19 cellular contexts compared by ENCODE assay signal in the genomic region with DNA sequence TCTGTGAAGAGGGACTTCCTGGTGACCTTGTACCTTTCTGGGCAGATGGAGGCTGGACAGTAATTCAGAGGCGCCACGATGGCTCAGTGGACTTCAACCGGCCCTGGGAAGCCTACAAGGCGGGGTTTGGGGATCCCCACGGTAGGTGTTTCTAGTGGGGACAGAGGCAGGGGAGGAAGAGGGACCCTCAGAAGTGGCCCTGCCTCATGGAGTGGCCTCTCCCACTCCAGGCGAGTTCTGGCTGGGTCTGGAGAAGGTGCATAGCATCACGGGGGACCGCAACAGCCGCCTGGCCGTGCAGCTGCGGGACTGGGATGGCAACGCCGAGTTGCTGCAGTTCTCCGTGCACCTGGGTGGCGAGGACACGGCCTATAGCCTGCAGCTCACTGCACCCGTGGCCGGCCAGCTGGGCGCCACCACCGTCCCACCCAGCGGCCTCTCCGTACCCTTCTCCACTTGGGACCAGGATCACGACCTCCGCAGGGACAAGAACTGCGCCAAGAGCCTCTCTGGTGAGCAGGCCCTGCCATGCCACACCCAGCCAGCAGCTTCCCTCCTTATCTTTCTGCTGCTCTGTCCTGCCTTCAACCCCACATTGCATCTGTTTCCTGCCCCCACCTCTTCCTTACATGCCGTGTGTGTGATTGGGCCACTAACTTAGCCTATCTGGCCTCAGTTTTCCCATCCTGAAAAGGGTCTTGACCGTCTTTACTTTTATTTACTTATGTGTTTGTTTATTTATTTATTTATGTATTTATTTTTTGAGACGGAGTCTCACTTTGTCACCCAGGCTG. TPM values are rescaled to one million over a fixed set of nuclear protein-coding genes. Genes with fewer than 3 reads are reported as not detected.
DNase-seq lines count a peak whose midpoint lies in the region; ATAC-seq and TF ChIP-seq lines count a peak whose summit lies in the region.
"Had no signal": no experiment of that assay in that cellular context is flagged by ENCODE, and none has a peak within 500 bp of the region (broad histone marks: within the 10 kb centered on the region; RNA-seq: fewer than 3 reads in every experiment).

No MANE protein-coding gene starts in this region.

- CTCF ChIA-PET in CD4-positive, alpha-beta memory T cell (lab: Charles Lee; ENCODE audit: partially characterized antibody), result interaction anchor here (2.2 kb wide), 1 partner anchor 17 kb away, joined by 12 read pairs; no protein-coding TSS in a partner anchor

- POLR2A ChIA-PET in CD4-positive, alpha-beta memory T cell (lab: Charles Lee; ENCODE audit: partially characterized antibody), result no interaction called here

- H3K36me3 Mint-ChIP-seq in CD4-positive, alpha-beta memory T cell, result peaks cover 0 to under 1% of the 10 kb centered on the region in 2 donors
- H3K36me3 Mint-ChIP-seq: immature natural killer cell, T-cell had no signal

- peak overlapping the region; percentile 1 to 4 for H3K9ac ChIP-seq in colonic mucosa (ENCODE audit: low read depth in 2 of 2, low read length in 2 of 2)
- H3K9ac ChIP-seq in muscle layer of colon (ENCODE audit: low read length), result no peak overlapping the region

- peak overlapping the region; percentile 61 to 76 for H3K27ac Mint-ChIP-seq in stimulated activated naive CD8-positive, alpha-beta T cell treated with anti-CD3 and anti-CD28 coated beads, Interleukin-15, amount 100 ng/mL, for 72 hours
- peak overlapping the region in 1 of 7 donors; percentile 32 for H3K27ac Mint-ChIP-seq in CD4-positive, alpha-beta memory T cell
- H3K27ac Mint-ChIP-seq: immature natural killer cell; stimulated activated memory B cell treated with anti-CD40 and anti-IgM and Interleukin-4, amounts not matched to agents 10 μg/mL and 1 μg/mL and 100 μg/mL, for 72 hours; T-cell had no signal

- intact Hi-C loops in colonic mucosa (cut with DNase I), result no loop called here
- intact Hi-C loops in CD4-positive, alpha-beta memory T cell (cut with micrococcal nuclease), result no loop called here

- peaks cover 30% of the 10 kb centered on the region for H3K27me3 Mint-ChIP-seq in stimulated activated naive CD8-positive, alpha-beta T cell treated with anti-CD3 and anti-CD28 coated beads, Interleukin-15, amount 100 ng/mL, for 72 hours
- H3K27me3 Mint-ChIP-seq in CD4-positive, alpha-beta memory T cell, result peaks cover 12 to 13% of the 10 kb centered on the region in 2 donors

- no peak for DNase-seq in stimulated activated naive CD8-positive, alpha-beta T cell treated with anti-CD3 and anti-CD28 coated beads, Interleukin-15, amount 100 ng/mL, for 72 hours
- DNase-seq in stimulated activated naive CD8-positive, alpha-beta T cell treated with anti-CD3 and anti-CD28 coated beads, Interleukin-15, Interleukin-2, amounts not matched to agents 100 U/mL and 50 U/mL, for 24 hours, result no peak
- DNase-seq in colonic mucosa (no peak), NOMO-1 (lab: John Stamatoyannopoulos, UW; ENCODE audit: unreplicated experiment in 2 of 2) (no peak), GM20000 (ENCODE audit: low spot score) (no peak)
- no peak for DNase-seq in stimulated activated CD4-positive, alpha-beta T cell treated with anti-CD3 and anti-CD28 coated beads, Interleukin-15, amount 100 ng/mL, for 24 hours
- DNase-seq in CD4-positive, alpha-beta memory T cell, result no peak
- DNase-seq: activated naive CD4-positive, alpha-beta T cell treated with anti-CD3 and anti-CD28 coated beads, Interleukin-2, amount 50 U/mL, for 16 hours; central memory CD4-positive, alpha-beta T cell; COR-L47; HCEC 1CT; immature natural killer cell; NCI-H2107; NCI-H748 treated with DMSO at 0.1 percent for 48 hours; T-cell had no signal

- H3K4me1 Mint-ChIP-seq in stimulated activated naive CD8-positive, alpha-beta T cell treated with anti-CD3 and anti-CD28 coated beads, Interleukin-15, amount 100 ng/mL, for 72 hours, result peaks cover 17% of the 10 kb centered on the region
- H3K4me1 Mint-ChIP-seq in CD4-positive, alpha-beta memory T cell, result peaks cover 0 to 3% (median 0%) of the 10 kb centered on the region in 4 donors
- H3K4me1 Mint-ChIP-seq: immature natural killer cell had no signal

- H3K4me3 Mint-ChIP-seq in stimulated activated naive CD8-positive, alpha-beta T cell treated with anti-CD3 and anti-CD28 coated beads, Interleukin-15, amount 100 ng/mL, for 72 hours, result no peak overlapping the region
- H3K4me3 Mint-ChIP-seq in CD4-positive, alpha-beta memory T cell, result no peak overlapping the region
- H3K4me3 Mint-ChIP-seq: immature natural killer cell; stimulated activated memory B cell treated with anti-CD40 and anti-IgM and Interleukin-4, amounts not matched to agents 10 μg/mL and 1 μg/mL and 100 μg/mL, for 72 hours; T-cell had no signal

- H3K9me3 Mint-ChIP-seq in stimulated activated naive CD8-positive, alpha-beta T cell treated with anti-CD3 and anti-CD28 coated beads, Interleukin-15, amount 100 ng/mL, for 72 hours, result no peaks in the 10 kb centered on the region
- H3K9me3 Mint-ChIP-seq in CD4-positive, alpha-beta memory T cell, result no peaks in the 10 kb centered on the region
- H3K9me3 Mint-ChIP-seq: immature natural killer cell; stimulated activated memory B cell treated with anti-CD40 and anti-IgM and Interleukin-4, amounts not matched to agents 10 μg/mL and 1 μg/mL and 100 μg/mL, for 72 hours; T-cell had no signal

- H3K9me3 ChIP-seq in colonic mucosa (no peaks in the 10 kb centered on the region), muscle layer of colon (ENCODE audit: low read length) (no peaks in the 10 kb centered on the region)
- no peaks in the 10 kb centered on the region for H3K9me3 ChIP-seq in CD4-positive, alpha-beta memory T cell (ENCODE audit: control insufficient read depth in 1 of 2, low read length in 2 of 2)
- H3K9me3 ChIP-seq: vagina had no signal

- H3K27ac ChIP-seq in colonic mucosa (no peak overlapping the region), muscle layer of colon (ENCODE audit: low read depth, low read length) (peak overlapping the region; percentile 44)
- no peak overlapping the region for H3K27ac ChIP-seq in CD4-positive, alpha-beta memory T cell (ENCODE audit: low read depth, low read length)
- H3K27ac ChIP-seq: vagina had no signal

- ATAC-seq in stimulated activated naive CD8-positive, alpha-beta T cell treated with anti-CD3 and anti-CD28 coated beads, Interleukin-15, amount 100 ng/mL, for 72 hours, result no peak
- no peak for ATAC-seq in stimulated activated naive CD8-positive, alpha-beta T cell treated with anti-CD3 and anti-CD28 coated beads, Interleukin-15, Interleukin-2, amounts not matched to agents 100 U/mL and 50 U/mL, for 24 hours
- ATAC-seq: Panc1; stimulated activated memory B cell treated with anti-CD40 and anti-IgM and Interleukin-4, amounts not matched to agents 10 μg/mL and 1 μg/mL and 100 μg/mL, for 72 hours; T-cell had no signal

- H3K4me1 ChIP-seq in colonic mucosa, result peaks cover 8% of the 10 kb centered on the region
- H3K4me1 ChIP-seq in muscle layer of colon (ENCODE audit: insufficient read depth, low read length), result peaks cover 27% of the 10 kb centered on the region
- no peaks in the 10 kb centered on the region for H3K4me1 ChIP-seq in CD4-positive, alpha-beta memory T cell (ENCODE audit: insufficient read depth, low read length)

- H3K27me3 ChIP-seq in colonic mucosa (no peaks in the 10 kb centered on the region), muscle layer of colon (ENCODE audit: control insufficient read depth in 1 of 2, insufficient read depth in 2 of 2, low read length in 2 of 2) (no peaks in the 10 kb centered on the region)
- H3K27me3 ChIP-seq in CD4-positive, alpha-beta memory T cell (ENCODE audit: insufficient read depth, low read length), result no peaks in the 10 kb centered on the region
- H3K27me3 ChIP-seq: vagina had no signal

- no peak for TF ChIP-seq CTCF in colonic mucosa (IDR thresholded peaks at IDR 0.05)
- no peak for TF ChIP-seq CTCF in GM20000 (IDR thresholded peaks at IDR 0.05; ENCODE audit: extremely low read depth, missing control alignments)

- H3K4me3 ChIP-seq in colonic mucosa (no peak overlapping the region), muscle layer of colon (ENCODE audit: low read depth in 1 of 2, low read length in 2 of 2) (no peak overlapping the region)
- H3K4me3 ChIP-seq in CD4-positive, alpha-beta memory T cell (ENCODE audit: low read length in 2 of 2), result no peak overlapping the region
- H3K4me3 ChIP-seq: vagina had no signal

- no peaks in the 10 kb centered on the region for H3K36me3 ChIP-seq in colonic mucosa
- H3K36me3 ChIP-seq in muscle layer of colon (ENCODE audit: insufficient read depth, low read length), result peaks cover 27% of the 10 kb centered on the region
- H3K36me3 ChIP-seq in CD4-positive, alpha-beta memory T cell (ENCODE audit: insufficient read depth, low read length), result no peaks in the 10 kb centered on the region

RNA-seq across cellular contexts. Expression of a gene that starts 7.3 kb away (rescaled TPM):
- 1 to 10 TPM; 7.7 to 8.1 TPM for total RNA-seq in colonic mucosa
- not detected for total RNA-seq in CD4-positive, alpha-beta memory T cell
- polyA plus RNA-seq in CD4-positive, alpha-beta memory T cell, result not detected
- polyA plus RNA-seq: immature natural killer cell had no signal

RNA-seq across cellular contexts. Expression of a gene that starts 19.0 kb away (rescaled TPM):
- total RNA-seq in colonic mucosa, result 100 to 1,000 TPM; 117 to 127 TPM
- 100 to 1,000 TPM; 107 to 109 TPM for total RNA-seq in CD4-positive, alpha-beta memory T cell
- polyA plus RNA-seq in CD4-positive, alpha-beta memory T cell, result 10 to 100 TPM; 40.2 to 87.0 TPM

RNA-seq across cellular contexts. Expression of a gene that starts 28.1 kb away (rescaled TPM):
- total RNA-seq in colonic mucosa, result 1 to 10 TPM; 1.7 to 2.7 TPM
- total RNA-seq in CD4-positive, alpha-beta memory T cell, result 1 to 10 TPM; 5.0 to 6.3 TPM
- 1 to 10 TPM; 1.1 to 1.9 TPM for polyA plus RNA-seq in CD4-positive, alpha-beta memory T cell

RNA-seq across cellular contexts. Expression of a gene that starts 41.9 kb away (rescaled TPM):
- 10 to 100 TPM; 18.8 to 33.1 TPM for total RNA-seq in colonic mucosa
- total RNA-seq in CD4-positive, alpha-beta memory T cell, result 10 to 100 TPM; 25.5 to 30.3 TPM
- 10 to 100 TPM; 46.0 to 60.9 TPM for polyA plus RNA-seq in CD4-positive, alpha-beta memory T cell

RNA-seq across cellular contexts. Expression of a gene that starts 49.9 kb away (rescaled TPM):
- total RNA-seq in colonic mucosa, result 1,000 to 10,000 TPM; 1,587 to 1,854 TPM
- total RNA-seq in CD4-positive, alpha-beta memory T cell, result 1,000 to 10,000 TPM; 2,963 to 3,045 TPM
- polyA plus RNA-seq in CD4-positive, alpha-beta memory T cell, result 1,000 to 10,000 TPM; 1,408 to 2,916 TPM

Comparison
In these comparisons a context has a peak if more than half of its experiments do, and no peak if none do; other contexts are left out.
1. RNA of a gene that starts 7.3 kb away (total RNA-seq): 7.7 to 8.1 TPM in colonic mucosa; not detected in CD4-positive, alpha-beta memory T cell; every median in the first group is over 4 times any median in the second.